In the genomic region with DNA sequence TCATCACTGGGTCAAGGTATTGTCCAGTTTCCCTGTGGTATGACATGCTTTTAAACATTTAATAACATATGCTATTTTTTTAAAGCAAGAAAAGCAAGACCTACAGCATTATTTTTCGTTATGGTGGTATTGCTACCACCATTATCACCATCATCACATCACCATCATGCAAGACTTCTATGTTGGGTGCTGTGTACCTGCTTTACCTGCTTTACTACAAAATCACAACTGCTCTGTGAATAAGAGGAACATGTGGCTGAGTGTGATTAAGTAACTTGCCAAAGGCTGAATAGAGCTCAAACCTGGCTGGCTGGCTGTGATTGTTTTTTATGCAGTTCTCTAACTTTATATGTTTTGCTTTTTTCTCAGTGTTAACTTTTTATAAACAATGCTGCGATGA, we compare ENCODE assay signal across 5 cellular contexts.
"Had no signal": no experiment of that assay in that cellular context is flagged by ENCODE, and none has a peak within 500 bp of the region (broad histone marks: within the 10 kb centered on the region; RNA-seq: fewer than 3 reads in every experiment).

No MANE protein-coding gene starts in this region.

- H3K27ac Mint-ChIP-seq: GM23338, H9, IgD-negative memory B cell had no signal

- H3K4me3 ChIP-seq: GM23338 had no signal

- H3K4me3 Mint-ChIP-seq: GM23338, H9, IgD-negative memory B cell had no signal

- H3K36me3 Mint-ChIP-seq: IgD-negative memory B cell had no signal

- H3K27ac ChIP-seq: HL-60 had no signal

- DNase-seq: H9, HCEC 1CT had no signal

- H3K9me3 Mint-ChIP-seq: GM23338 had no signal
